Comparison of ENCODE assay signal across 1 cellular context in the genomic region with DNA sequence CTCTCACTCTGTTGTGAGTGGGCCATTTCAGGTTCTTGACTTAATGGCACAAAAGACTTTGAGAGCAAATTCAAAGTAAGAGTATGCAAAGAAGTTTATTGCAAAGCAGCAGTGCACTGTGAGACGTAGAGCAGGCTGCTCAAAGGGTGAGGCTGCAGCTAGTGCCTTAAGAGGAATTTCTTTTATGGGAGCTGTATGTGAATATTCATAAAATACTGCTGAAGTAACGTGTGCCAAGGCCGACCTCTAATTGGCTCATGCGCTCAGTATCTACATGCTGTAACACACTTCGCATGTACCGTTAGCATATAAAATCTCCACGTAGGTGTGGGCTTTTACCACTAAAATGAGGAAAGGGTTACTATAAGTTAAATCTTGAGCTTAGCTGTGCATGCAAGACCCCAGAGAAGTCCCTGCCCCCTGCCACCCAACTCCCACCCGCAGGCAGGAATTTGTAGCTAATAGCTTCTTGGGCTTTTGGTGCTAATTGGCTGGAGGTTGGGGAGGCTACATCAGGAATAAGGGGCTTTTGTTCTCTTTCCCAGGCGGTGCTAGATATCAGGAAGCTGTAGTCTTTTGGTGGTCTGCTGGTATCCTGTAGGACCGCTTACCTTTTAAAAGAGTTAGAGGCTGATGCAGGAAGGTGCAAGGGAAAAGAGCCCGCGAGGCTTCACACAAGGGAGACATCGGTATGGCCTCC.
TF ChIP-seq lines count a peak whose summit lies in the region.

No MANE protein-coding gene starts in this region.

TF ChIP-seq in H1, 55 proteins besides CTCF, POLR2A, EP300 and RAD21:
- no peak for TF ChIP-seq PHF8 (conservative IDR thresholded peaks at IDR 0.05; ENCODE audit: low read depth, low read length)
- no peak for TF ChIP-seq CHD2 (IDR thresholded peaks at IDR 0.05; ENCODE audit: low read length)
- no peak for TF ChIP-seq SP2 (IDR thresholded peaks at IDR 0.05; ENCODE audit: low read length)
- TF ChIP-seq CTBP2 (IDR thresholded peaks at IDR 0.05; ENCODE audit: borderline replicate concordance, insufficient read depth, insufficient read length, low read length), result no peak
- no peak for TF ChIP-seq SRF (IDR thresholded peaks at IDR 0.05; ENCODE audit: low read depth, low read length)
- TF ChIP-seq CEBPB (IDR thresholded peaks at IDR 0.05; ENCODE audit: low read depth, low read length), result no peak
- no peak for TF ChIP-seq HDAC6 (IDR thresholded peaks at IDR 0.05; ENCODE audit: low read depth, low read length)
- no peak for TF ChIP-seq POU5F1 (IDR thresholded peaks at IDR 0.05; ENCODE audit: low read depth, low read length)
- TF ChIP-seq TCF12 (IDR thresholded peaks at IDR 0.05; ENCODE audit: low read depth, low read length), result no peak
- TF ChIP-seq NANOG (IDR thresholded peaks at IDR 0.05; ENCODE audit: insufficient read depth, low read depth, low read length, poor library complexity, severe bottlenecking), result no peak
- TF ChIP-seq JUN (IDR thresholded peaks at IDR 0.05; ENCODE audit: low read depth, low read length), result no peak
- no peak for TF ChIP-seq YY1 (IDR thresholded peaks at IDR 0.05; ENCODE audit: low read depth, low read length)
- no peak for TF ChIP-seq USF2 (IDR thresholded peaks at IDR 0.05; ENCODE audit: low read length)
- no peak for TF ChIP-seq SIX5 (IDR thresholded peaks at IDR 0.05; ENCODE audit: low read depth, low read length)
- TF ChIP-seq SP1 (IDR thresholded peaks at IDR 0.05; ENCODE audit: low read depth, low read length), result no peak
- TF ChIP-seq SIRT6 (IDR thresholded peaks at IDR 0.05; ENCODE audit: low read length), result no peak
- TF ChIP-seq BCL11A (IDR thresholded peaks at IDR 0.05; ENCODE audit: low read depth in 2 of 2, low read length in 2 of 2), result no peak
- no peak for TF ChIP-seq EGR1 (IDR thresholded peaks at IDR 0.05; ENCODE audit: borderline replicate concordance, low read depth, low read length)
TF ChIP-seq in H1: peak in this region for 0.
